1 cellular context compared by ENCODE assay signal in genomic region chr14:61174395-61175386, GRCh38.
TF ChIP-seq lines count a peak whose summit lies in the region.

No MANE protein-coding gene starts in this region.

TF ChIP-seq in neural cell, 6 proteins besides CTCF, POLR2A, EP300 and RAD21 (continued from another document):
- TF ChIP-seq REST (IDR thresholded peaks at IDR 0.05; ENCODE audit: borderline replicate concordance): no peak
